In the genomic region with DNA sequence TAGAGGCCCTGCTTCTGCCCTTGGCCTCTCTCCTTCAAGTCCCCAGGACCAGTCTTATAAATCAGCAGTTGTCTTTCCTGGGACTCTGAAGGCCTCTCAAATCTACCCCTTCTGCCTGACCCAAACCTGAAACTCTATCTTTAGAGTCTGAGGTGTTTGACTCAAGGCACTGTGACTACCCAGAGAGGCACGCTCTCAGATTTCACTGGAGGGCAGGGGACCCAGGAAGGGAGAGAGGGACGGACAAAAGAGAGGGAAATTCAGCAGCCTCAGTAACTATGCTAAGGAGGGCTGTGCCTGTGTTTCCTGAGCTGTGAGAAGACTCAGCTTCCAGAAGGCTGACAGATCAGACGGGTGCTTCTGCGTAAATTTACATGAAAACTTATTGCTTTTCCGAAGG, we compare ENCODE assay signal across 20 cellular contexts.
A peak's percentile ranks its signal among the peaks of the same experiment; 100 is the strongest.
DNase-seq lines count a peak whose midpoint lies in the region; ATAC-seq, FAIRE-seq and TF ChIP-seq lines count a peak whose summit lies in the region.
"Had no signal": no experiment of that assay in that cellular context is flagged by ENCODE, and none has a peak within 500 bp of the region (broad histone marks: within the 10 kb centered on the region; RNA-seq: fewer than 3 reads in every experiment).

No MANE protein-coding gene starts in this region.

- H3K27me3 Mint-ChIP-seq in astrocyte (ENCODE audit: low read depth, unreplicated experiment) (no peaks in the 10 kb centered on the region), progenitor cell of endocrine pancreas (peaks cover 5% of the 10 kb centered on the region)
- H3K27me3 Mint-ChIP-seq: activated naive CD4-positive, alpha-beta T cell treated with anti-CD3 and anti-CD28 coated beads, Interleukin-2, amount 50 U/mL, for 24 hours; CD4-positive, alpha-beta T cell had no signal

- H3K4me1 ChIP-seq in A549 = peaks cover 27% of the 10 kb centered on the region
- H3K4me1 ChIP-seq in astrocyte (ENCODE audit: insufficient read depth, low read length) = peaks cover 26% of the 10 kb centered on the region
- peaks cover 22% of the 10 kb centered on the region for H3K4me1 ChIP-seq in mesenchymal stem cell (ENCODE audit: control insufficient read depth, insufficient read depth, low read depth, low read length)
- no peaks in the 10 kb centered on the region for H3K4me1 ChIP-seq in kidney (ENCODE audit: control insufficient read depth in 1 of 2, insufficient read depth in 1 of 2, low read depth in 1 of 2, low read length in 2 of 2)

- no peak for TF ChIP-seq POLR2A in A549 (IDR thresholded peaks at IDR 0.05; ENCODE audit: low read length)

- ATAC-seq in A549 (no peak; a peak in 2 of 6 replicates), HG03565 (IDR thresholded peaks at IDR 0.05; ENCODE audit: unreplicated experiment) (no peak)

- no peak overlapping the region for H3K4me3 Mint-ChIP-seq in astrocyte (ENCODE audit: unreplicated experiment)
- no peak overlapping the region for H3K4me3 Mint-ChIP-seq in progenitor cell of endocrine pancreas (ENCODE audit: low read depth)
- H3K4me3 Mint-ChIP-seq: activated naive CD4-positive, alpha-beta T cell treated with anti-CD3 and anti-CD28 coated beads, Interleukin-2, amount 50 U/mL, for 24 hours; CD4-positive, alpha-beta T cell; nephron had no signal

- DNase-seq in A549 (ENCODE audit: low read depth in 1 of 2, low spot score in 1 of 2) (no peak), HPDE6-E6E7 (ENCODE audit: extremely low spot score) (peak; percentile 66), astrocyte (ENCODE audit: low read depth) (no peak), mesenchymal stem cell (no peak), NCI-H2196 treated with DMSO at 0.1 percent for 48 hours (lab: John Stamatoyannopoulos, UW; ENCODE audit: unreplicated experiment) (no peak), progenitor cell of endocrine pancreas (ENCODE audit: low spot score, unreplicated experiment) (no peak), kidney (no peak)
- DNase-seq: activated CD4-positive, alpha-beta T cell treated with anti-CD3 and anti-CD28 coated beads, Interleukin-2, amount 50 U/mL, for 4 hours; activated T-cell treated with anti-CD3 and anti-CD28 coated beads for 4 hours; CD4-positive, alpha-beta T cell; head of caudate nucleus; IMR-90; islet precursor cell; NCI-H2171 treated with DMSO at 0.1 percent for 48 hours; NCI-H82; stomach had no signal

- H2BK12ac ChIP-seq in mesenchymal stem cell (ENCODE audit: low read length in 2 of 2) = no peak overlapping the region

- CTCF ChIA-PET in A549 (lab: Yijun Ruan, JAX) = interaction anchor here (0.6 kb wide), 2 partner anchors 8 to 34 kb away, joined by 3 read pairs; no protein-coding TSS in a partner anchor

- peak overlapping the region; percentile 94 for H2AK5ac ChIP-seq in mesenchymal stem cell (ENCODE audit: low read length, severe bottlenecking)

- TF ChIP-seq RAD21 in A549 (conservative IDR thresholded peaks at IDR 0.05 in 1 of 2, IDR thresholded peaks at IDR 0.05 in 1 of 2) = no peak

- no peaks in the 10 kb centered on the region for H4K20me1 ChIP-seq in astrocyte (ENCODE audit: insufficient read depth, low read length)

- H3K79me1 ChIP-seq in mesenchymal stem cell (replicated peaks; ENCODE audit: low read length, poor library complexity, severe bottlenecking) = no peaks in the 10 kb centered on the region

- FAIRE-seq in A549 (lab: Jason Lieb, UNC) (no peak), astrocyte (lab: Jason Lieb, UNC) (no peak), kidney (lab: Jason Lieb, UNC) (no peak)

- TF ChIP-seq CTCF in A549 (IDR thresholded peaks at IDR 0.05) (no peak), astrocyte (IDR thresholded peaks at IDR 0.05; ENCODE audit: insufficient read depth, low read depth, low read length) (no peak), progenitor cell of endocrine pancreas (IDR thresholded peaks at IDR 0.05; ENCODE audit: unreplicated experiment) (no peak), kidney (IDR thresholded peaks at IDR 0.05; ENCODE audit: borderline replicate concordance, extremely low read depth, insufficient read depth) (no peak)

- no peak for TF ChIP-seq EP300 in A549 (IDR thresholded peaks at IDR 0.05)

- WGBS in A549 (ENCODE audit: missing lambda C conversion rate) = 69% methylated on average over 5 of the region's 5 CpGs
- WGBS in mesenchymal stem cell = 44% methylated on average over 5 of the region's 5 CpGs

- H3K27me3 ChIP-seq in astrocyte (ENCODE audit: insufficient read depth, low read length) = no peaks in the 10 kb centered on the region
- H3K27me3 ChIP-seq in mesenchymal stem cell (ENCODE audit: control insufficient read depth in 1 of 2, insufficient read depth in 1 of 2, low read length in 2 of 2) = peaks cover 0 to 19% of the 10 kb centered on the region in 2 experiments
- H3K27me3 ChIP-seq: brain microvascular endothelial cell had no signal

- no peak overlapping the region for H3K14ac ChIP-seq in mesenchymal stem cell (ENCODE audit: low read length in 2 of 2)

- no peaks in the 10 kb centered on the region for H3K9me3 Mint-ChIP-seq in astrocyte (ENCODE audit: unreplicated experiment)
- no peaks in the 10 kb centered on the region for H3K9me3 Mint-ChIP-seq in progenitor cell of endocrine pancreas (ENCODE audit: low read depth)
- H3K9me3 Mint-ChIP-seq: activated naive CD4-positive, alpha-beta T cell treated with anti-CD3 and anti-CD28 coated beads, Interleukin-2, amount 50 U/mL, for 24 hours; CD4-positive, alpha-beta T cell; nephron had no signal

- no peaks in the 10 kb centered on the region for H3K36me3 ChIP-seq in astrocyte (ENCODE audit: insufficient read depth, low read length)
- no peaks in the 10 kb centered on the region for H3K36me3 ChIP-seq in mesenchymal stem cell (ENCODE audit: control insufficient read depth in 1 of 2, insufficient read depth in 2 of 2, low read depth in 1 of 2, low read length in 2 of 2)
- H3K36me3 ChIP-seq in kidney (ENCODE audit: control insufficient read depth in 1 of 2, insufficient read depth in 2 of 2, low read length in 2 of 2) = no peaks in the 10 kb centered on the region
- H3K36me3 ChIP-seq: brain microvascular endothelial cell, stomach had no signal

- H3K36me3 Mint-ChIP-seq in astrocyte (ENCODE audit: low read depth, unreplicated experiment) (no peaks in the 10 kb centered on the region), progenitor cell of endocrine pancreas (ENCODE audit: insufficient read depth) (no peaks in the 10 kb centered on the region)
- H3K36me3 Mint-ChIP-seq: activated naive CD4-positive, alpha-beta T cell treated with anti-CD3 and anti-CD28 coated beads, Interleukin-2, amount 50 U/mL, for 24 hours had no signal

- H3K27ac Mint-ChIP-seq in astrocyte (ENCODE audit: unreplicated experiment) = no peak overlapping the region
- no peak overlapping the region for H3K27ac Mint-ChIP-seq in progenitor cell of endocrine pancreas
- H3K27ac Mint-ChIP-seq: activated naive CD4-positive, alpha-beta T cell treated with anti-CD3 and anti-CD28 coated beads, Interleukin-2, amount 50 U/mL, for 24 hours; CD4-positive, alpha-beta T cell had no signal

- no peak overlapping the region for H3K23ac ChIP-seq in mesenchymal stem cell (ENCODE audit: low read length in 2 of 2)

- H3K4me1 Mint-ChIP-seq in astrocyte (ENCODE audit: low read depth, unreplicated experiment) (peaks cover 21% of the 10 kb centered on the region), progenitor cell of endocrine pancreas (ENCODE audit: low read depth) (peaks cover 10% of the 10 kb centered on the region)
- H3K4me1 Mint-ChIP-seq: activated naive CD4-positive, alpha-beta T cell treated with anti-CD3 and anti-CD28 coated beads, Interleukin-2, amount 50 U/mL, for 24 hours had no signal

- no peak overlapping the region for H3K4ac ChIP-seq in mesenchymal stem cell (ENCODE audit: low read depth in 1 of 2, low read length in 2 of 2)

- no peak overlapping the region for H3K4me3 ChIP-seq in A549
- H3K4me3 ChIP-seq in astrocyte (ENCODE audit: insufficient read depth, low read depth, low read length) = no peak overlapping the region
- H3K4me3 ChIP-seq in mesenchymal stem cell (ENCODE audit: insufficient read depth in 1 of 2, low read depth in 1 of 2, low read length in 2 of 2) = no peak overlapping the region
- no peak overlapping the region for H3K4me3 ChIP-seq in kidney (ENCODE audit: low read length in 2 of 2)
- H3K4me3 ChIP-seq: stomach had no signal

- H3K18ac ChIP-seq in mesenchymal stem cell (ENCODE audit: low read depth in 1 of 2, low read length in 2 of 2) = no peak overlapping the region

- H3K9ac ChIP-seq in astrocyte (ENCODE audit: low read length) (no peak overlapping the region), mesenchymal stem cell (ENCODE audit: low read length) (no peak overlapping the region), kidney (ENCODE audit: low read length in 2 of 2) (no peak overlapping the region)

- H3K27ac ChIP-seq in A549 (peak overlapping the region; percentile 50 to 70; a peak in 4 of 6 replicates), astrocyte (ENCODE audit: low read depth, low read length) (no peak overlapping the region), mesenchymal stem cell (ENCODE audit: low read length, poor library complexity, severe bottlenecking) (peak overlapping the region; percentile 49), kidney (ENCODE audit: low read depth in 2 of 2, low read length in 2 of 2) (no peak overlapping the region)
- H3K27ac ChIP-seq: brain microvascular endothelial cell, stomach had no signal

- no peak overlapping the region for H2BK15ac ChIP-seq in mesenchymal stem cell (ENCODE audit: low read depth, poor library complexity, severe bottlenecking)

- no peaks in the 10 kb centered on the region for H3K79me2 ChIP-seq in astrocyte (ENCODE audit: insufficient read depth, low read length)

- POLR2A ChIA-PET in A549 (lab: Yijun Ruan, JAX) = no interaction called here

- no peak overlapping the region for H4K8ac ChIP-seq in mesenchymal stem cell (ENCODE audit: low read length)

- H2AFZ ChIP-seq in astrocyte (ENCODE audit: low read depth, low read length) (no peak overlapping the region), mesenchymal stem cell (ENCODE audit: low read depth, low read length) (no peak overlapping the region)

- intact Hi-C loops in kidney (cut with DNase I) = no loop called here

- H3K9me3 ChIP-seq in A549 = no peaks in the 10 kb centered on the region
- H3K9me3 ChIP-seq in astrocyte (ENCODE audit: insufficient read depth, low read depth, low read length) = no peaks in the 10 kb centered on the region
- no peaks in the 10 kb centered on the region for H3K9me3 ChIP-seq in mesenchymal stem cell (ENCODE audit: control insufficient read depth, low read length)
- no peaks in the 10 kb centered on the region for H3K9me3 ChIP-seq in kidney (ENCODE audit: control insufficient read depth in 1 of 2, low read length in 2 of 2)
- H3K9me3 ChIP-seq: stomach had no signal

- H2BK5ac ChIP-seq in mesenchymal stem cell (ENCODE audit: low read depth, low read length, poor library complexity, severe bottlenecking) = peak overlapping the region; percentile 69

- H3K4me2 ChIP-seq in A549 (peak overlapping the region; percentile 17; the same call in 2 of the 3 replicates), astrocyte (ENCODE audit: low read length) (peak overlapping the region; percentile 32), mesenchymal stem cell (ENCODE audit: low read length, poor library complexity, severe bottlenecking) (peak overlapping the region; percentile 29)

- no peak overlapping the region for H4K91ac ChIP-seq in mesenchymal stem cell (ENCODE audit: low read length)

- H2BK120ac ChIP-seq in mesenchymal stem cell (ENCODE audit: low read depth, low read length) = no peak overlapping the region

TF ChIP-seq in A549, 52 proteins besides CTCF, POLR2A, EP300 and RAD21 (continues in another document):
- no peak for TF ChIP-seq CHD2 (IDR thresholded peaks at IDR 0.05; ENCODE audit: low read length, partially characterized antibody)
- no peak for TF ChIP-seq CBX8 (IDR thresholded peaks at IDR 0.05)

Comparison
In these comparisons a context has a peak if more than half of its experiments do, and no peak if none do; other contexts are left out.
1. H3K27ac ChIP-seq: peak in A549 (2 of 2) and mesenchymal stem cell (single experiment); none in astrocyte (single experiment) and kidney (0 of 2).
2. Peak in every context shown above with its lines, with median percentiles within 50 percentile points of each other: H3K4me2 ChIP-seq.